9 cellular contexts compared by ENCODE assay signal in genomic region chr22:30649430-30650007, GRCh38. TPM values are rescaled to one million over a fixed set of nuclear protein-coding genes. Genes with fewer than 3 reads are reported as not detected.
DNase-seq lines count a peak whose midpoint lies in the region; ATAC-seq and TF ChIP-seq lines count a peak whose summit lies in the region.
"Had no signal": no experiment of that assay in that cellular context is flagged by ENCODE, and none has a peak within 500 bp of the region (broad histone marks: within the 10 kb centered on the region; RNA-seq: fewer than 3 reads in every experiment).

No MANE protein-coding gene starts in this region.

- H3K27me3 Mint-ChIP-seq in MCF 10A (ENCODE audit: insufficient read depth, unreplicated experiment): no peaks in the 10 kb centered on the region
- no peaks in the 10 kb centered on the region for H3K27me3 Mint-ChIP-seq in nephron progenitor cell (ENCODE audit: low read depth, poor library complexity)

- no peaks in the 10 kb centered on the region for H3K9me3 ChIP-seq in breast epithelium

- H3K36me3 ChIP-seq in breast epithelium: no peaks in the 10 kb centered on the region

- peak; percentile 98 for ATAC-seq in SK-N-SH treated with all-trans-retinoic acid at 6 μM for 48 hours

- no peak overlapping the region for H3K4me3 Mint-ChIP-seq in MCF 10A (ENCODE audit: unreplicated experiment)
- H3K4me3 Mint-ChIP-seq in nephron progenitor cell: no peak overlapping the region

- H3K4me3 ChIP-seq in breast epithelium: no peak overlapping the region

- TF ChIP-seq CTCF in MCF 10A (IDR thresholded peaks at IDR 0.05; ENCODE audit: unreplicated experiment) (no peak), breast epithelium (IDR thresholded peaks at IDR 0.05) (no peak), nephron progenitor cell (IDR thresholded peaks at IDR 0.05) (no peak)

- H3K9me3 Mint-ChIP-seq in MCF 10A (ENCODE audit: unreplicated experiment) (no peaks in the 10 kb centered on the region), nephron progenitor cell (peaks cover 3% of the 10 kb centered on the region)

- H3K27me3 ChIP-seq in breast epithelium: no peaks in the 10 kb centered on the region

- H3K36me3 Mint-ChIP-seq in MCF 10A (ENCODE audit: insufficient read depth, unreplicated experiment) (no peaks in the 10 kb centered on the region), nephron progenitor cell (ENCODE audit: low read depth) (no peaks in the 10 kb centered on the region)

- H3K27ac ChIP-seq in breast epithelium: no peak overlapping the region
- H3K27ac ChIP-seq: VCaP had no signal

- no peak for TF ChIP-seq POLR2A in breast epithelium (IDR thresholded peaks at IDR 0.05)

- BruUV-seq in MCF 10A (replicated peaks; lab: Mats Ljungman, UMichigan): no TSS peak

- CTCF ChIA-PET in MCF 10A (lab: Yijun Ruan, JAX): interaction anchor here (0.6 kb wide), 1 partner anchor 106 kb away, joined by 3 read pairs; no protein-coding TSS in a partner anchor

- intact Hi-C loops in MCF 10A (cut with micrococcal nuclease): no loop called here
- intact Hi-C loops in breast epithelium (cut with DNase I; ENCODE audit: low total_unique reads): no loop called here

- H3K4me1 ChIP-seq in breast epithelium: no peaks in the 10 kb centered on the region

- H3K4me1 Mint-ChIP-seq in MCF 10A (ENCODE audit: insufficient read depth, unreplicated experiment) (no peaks in the 10 kb centered on the region), nephron progenitor cell (peaks cover 5% of the 10 kb centered on the region)

- DNase-seq in MCF 10A (ENCODE audit: unreplicated experiment): peak; percentile 71
- no peak for DNase-seq in breast epithelium (ENCODE audit: low spot score in 2 of 2)
- peak; percentile 90 for DNase-seq in activated naive CD4-positive, alpha-beta T cell treated with Interleukin-2 at 50 U/mL for 16 hours
- DNase-seq in iPS-NIHi11 (ENCODE audit: low spot score): peak; percentile 53
- DNase-seq in stimulated activated CD8-positive, alpha-beta memory T cell treated with anti-CD3 and anti-CD28 coated beads, Interleukin-15, amount 100 ng/mL, for 24 hours (ENCODE audit: low read depth): peak; percentile 48
- DNase-seq in nephron progenitor cell: no peak
- DNase-seq in hippocampal formation (lab: John Stamatoyannopoulos, UW): no peak

- POLR2A ChIA-PET in MCF 10A (lab: Yijun Ruan, JAX): no interaction called here

- H3K27ac Mint-ChIP-seq in MCF 10A (ENCODE audit: low read depth, unreplicated experiment) (no peak overlapping the region), nephron progenitor cell (no peak overlapping the region)

TF ChIP-seq in SK-N-SH treated with all-trans-retinoic acid at 6 μM for 48 hours, 23 proteins besides CTCF, POLR2A, EP300 and RAD21:
- TF ChIP-seq ARNTL (CRISPR knock-in tag; IDR thresholded peaks at IDR 0.05; ENCODE audit: borderline replicate concordance, low read depth) (no peak), PPARA (CRISPR knock-in tag; IDR thresholded peaks at IDR 0.05; ENCODE audit: borderline replicate concordance) (no peak), ISL1 (CRISPR knock-in tag; IDR thresholded peaks at IDR 0.05) (no peak), ZNF70 (CRISPR knock-in tag; IDR thresholded peaks at IDR 0.05) (no peak), ZNF8 (CRISPR knock-in tag; IDR thresholded peaks at IDR 0.05) (no peak), TSHZ2 (CRISPR knock-in tag; IDR thresholded peaks at IDR 0.05) (no peak), GLIS3 (CRISPR knock-in tag; IDR thresholded peaks at IDR 0.05) (no peak), TOX (CRISPR knock-in tag; IDR thresholded peaks at IDR 0.05; ENCODE audit: borderline replicate concordance) (no peak), ZNF565 (CRISPR knock-in tag; conservative IDR thresholded peaks at IDR 0.05; ENCODE audit: low read depth) (no peak), CSRNP3 (CRISPR knock-in tag; IDR thresholded peaks at IDR 0.05) (no peak), ZFP3 (CRISPR knock-in tag; IDR thresholded peaks at IDR 0.05) (no peak), POU6F1 (CRISPR knock-in tag; IDR thresholded peaks at IDR 0.05; ENCODE audit: borderline replicate concordance, low read depth) (no peak), ESRRG (CRISPR knock-in tag; IDR thresholded peaks at IDR 0.05) (no peak), TCF4 (CRISPR knock-in tag; IDR thresholded peaks at IDR 0.05; ENCODE audit: borderline replicate concordance) (no peak), BACH2 (CRISPR knock-in tag; IDR thresholded peaks at IDR 0.05; ENCODE audit: borderline replicate concordance) (no peak), ZC3H10 (CRISPR knock-in tag; IDR thresholded peaks at IDR 0.05) (no peak), CSDC2 (CRISPR knock-in tag; IDR thresholded peaks at IDR 0.05) (no peak)

RNA-seq across cellular contexts. Expression of gene SLC35E4, which starts 13.9 kb away (rescaled TPM):
- 2.9 and 3.4 TPM in 2 replicates for total RNA-seq in MCF 10A (2022)
- 1 to 10 TPM; 3.4 to 8.5 (median 4.8) TPM for total RNA-seq in breast epithelium

RNA-seq across cellular contexts. Expression of gene DUSP18, which starts 18.2 kb away (rescaled TPM):
- total RNA-seq in MCF 10A (2022) (5.6 and 6.5 TPM in 2 replicates), breast epithelium (10 to 100 TPM in 1 of 3 donors, 1 to 10 TPM in 2; 5.9 to 12.0 (median 8.0) TPM)

RNA-seq across cellular contexts. Expression of gene TCN2, which starts 42.5 kb away (rescaled TPM):
- total RNA-seq in MCF 10A (2022): 1.2 and 1.4 TPM in 2 replicates
- 10 to 100 TPM; 32.4 to 69.8 (median 36.7) TPM for total RNA-seq in breast epithelium

RNA-seq across cellular contexts. Expression of gene OSBP2, which starts 45.2 kb away (rescaled TPM):
- total RNA-seq in MCF 10A (2022) (276 and 338 TPM in 2 replicates), breast epithelium (1 to 10 TPM in 2 of 3 donors, under 1 TPM in 1; 0.96 to 4.6 (median 4.4) TPM)

RNA-seq across cellular contexts. Expression of gene PES1, which starts 57.8 kb away (rescaled TPM):
- total RNA-seq in MCF 10A (2022) (114 and 145 TPM in 2 replicates), breast epithelium (10 to 100 TPM; 45.3 to 65.1 (median 56.4) TPM)

Comparison
In these comparisons a context has a peak if more than half of its experiments do, and no peak if none do; other contexts are left out.
1. DNase-seq: peak in MCF 10A (single experiment), activated naive CD4-positive, alpha-beta T cell treated with Interleukin-2 at 50 U/mL for 16 hours (single experiment), iPS-NIHi11 (single experiment) and stimulated activated CD8-positive, alpha-beta memory T cell treated with anti-CD3 and anti-CD28 coated beads, Interleukin-15, amount 100 ng/mL, for 24 hours (single experiment); none in breast epithelium (0 of 2), nephron progenitor cell (single experiment) and hippocampal formation (0 of 2).
2. RNA of gene TCN2, which starts 42.5 kb away (total RNA-seq): 32.4 to 69.8 TPM in breast epithelium; 1.2 to 1.4 TPM in MCF 10A; every median in the first group is over 10 times any median in the second.